In genomic region chr12:84910549-84911241, GRCh38 we compare ENCODE assay signal across 8 cellular contexts. TPM values are rescaled to one million over a fixed set of nuclear protein-coding genes. Genes with fewer than 3 reads are reported as not detected.
DNase-seq lines count a peak whose midpoint lies in the region; ATAC-seq and TF ChIP-seq lines count a peak whose summit lies in the region.

No MANE protein-coding gene starts in this region.

- H3K27me3 Mint-ChIP-seq in activated naive CD8-positive, alpha-beta T cell treated with anti-CD3 and anti-CD28 coated beads, Interleukin-2, amount 10 ng/mL, durations not matched to agents 7 days and 5 days = peaks cover 53% of the 10 kb centered on the region
- H3K27me3 Mint-ChIP-seq in type B pancreatic cell = peaks cover 60% of the 10 kb centered on the region

- TF ChIP-seq CTCF in right atrium auricular region (IDR thresholded peaks at IDR 0.05) (no peak), type B pancreatic cell (conservative IDR thresholded peaks at IDR 0.05) (no peak)

- H3K27ac ChIP-seq in right atrium auricular region = no peak overlapping the region

- peaks cover 9% of the 10 kb centered on the region for H3K4me1 Mint-ChIP-seq in activated naive CD8-positive, alpha-beta T cell treated with anti-CD3 and anti-CD28 coated beads, Interleukin-2, amount 10 ng/mL, durations not matched to agents 7 days and 5 days
- H3K4me1 Mint-ChIP-seq in type B pancreatic cell (ENCODE audit: unreplicated experiment) = peaks cover 7% of the 10 kb centered on the region

- H3K27ac Mint-ChIP-seq in activated naive CD8-positive, alpha-beta T cell treated with anti-CD3 and anti-CD28 coated beads, Interleukin-2, amount 10 ng/mL, durations not matched to agents 7 days and 5 days = no peak overlapping the region
- peak overlapping the region; percentile 71 for H3K27ac Mint-ChIP-seq in type B pancreatic cell

- peaks cover 0 to 15% of the 10 kb centered on the region in 2 donors for H3K27me3 ChIP-seq in right atrium auricular region

- no peak for DNase-seq in right atrium auricular region (ENCODE audit: low spot score)
- DNase-seq in Right ventricle myocardium superior = no peak
- no peak for DNase-seq in activated naive CD8-positive, alpha-beta T cell treated with anti-CD3 and anti-CD28 coated beads, Interleukin-2, amount 10 ng/mL, durations not matched to agents 7 days and 5 days
- peak; percentile 38 for DNase-seq in inferior parietal cortex (ENCODE audit: extremely low spot score)
- no peak for DNase-seq in type B pancreatic cell (ENCODE audit: extremely low spot score, unreplicated experiment)
- DNase-seq in germinal center (ENCODE audit: low spot score) = no peak
- DNase-seq in stimulated activated CD4-positive, alpha-beta T cell treated with anti-CD3 and anti-CD28 coated beads, Interleukin-4, amount 100 ng/mL, for 24 hours = no peak

- POLR2A ChIA-PET in activated naive CD8-positive, alpha-beta T cell treated with anti-CD3 and anti-CD28 coated beads, Interleukin-2, amount 10 ng/mL, durations not matched to agents 7 days and 5 days (lab: Charles Lee) = no interaction called here

- intact Hi-C loops in Right ventricle myocardium superior (cut with DNase I) = no loop called here

- no peaks in the 10 kb centered on the region for H3K36me3 Mint-ChIP-seq in activated naive CD8-positive, alpha-beta T cell treated with anti-CD3 and anti-CD28 coated beads, Interleukin-2, amount 10 ng/mL, durations not matched to agents 7 days and 5 days
- no peaks in the 10 kb centered on the region for H3K36me3 Mint-ChIP-seq in type B pancreatic cell

- H3K4me3 Mint-ChIP-seq in activated naive CD8-positive, alpha-beta T cell treated with anti-CD3 and anti-CD28 coated beads, Interleukin-2, amount 10 ng/mL, durations not matched to agents 7 days and 5 days = peak overlapping the region; percentile 62
- H3K4me3 Mint-ChIP-seq in type B pancreatic cell = peak overlapping the region; percentile 97

- no peaks in the 10 kb centered on the region for H3K9me3 ChIP-seq in right atrium auricular region

- H3K9me3 Mint-ChIP-seq in activated naive CD8-positive, alpha-beta T cell treated with anti-CD3 and anti-CD28 coated beads, Interleukin-2, amount 10 ng/mL, durations not matched to agents 7 days and 5 days = no peaks in the 10 kb centered on the region
- H3K9me3 Mint-ChIP-seq in type B pancreatic cell = no peaks in the 10 kb centered on the region

- H3K4me1 ChIP-seq in right atrium auricular region = peaks cover 0 to 28% of the 10 kb centered on the region in 2 donors

- H3K36me3 ChIP-seq in right atrium auricular region = no peaks in the 10 kb centered on the region

- peak overlapping the region; percentile 10 to 37 for H3K4me3 ChIP-seq in right atrium auricular region

- ATAC-seq in Right ventricle myocardium superior (ENCODE audit: poor library complexity) = no peak
- no peak for ATAC-seq in activated naive CD8-positive, alpha-beta T cell treated with anti-CD3 and anti-CD28 coated beads, Interleukin-2, amount 10 ng/mL, durations not matched to agents 7 days and 5 days (ENCODE audit: low read depth)
- ATAC-seq in HG03139 (IDR thresholded peaks at IDR 0.05; ENCODE audit: unreplicated experiment) = no peak

RNA-seq across cellular contexts. Expression of gene SLC6A15, which starts 1.9 kb away (rescaled TPM):
- total RNA-seq in right atrium auricular region = not detected
- total RNA-seq in Right ventricle myocardium superior = not detected
- total RNA-seq in activated naive CD8-positive, alpha-beta T cell treated with anti-CD3 and anti-CD28 coated beads, Interleukin-2, amount 10 ng/mL, durations not matched to agents 7 days and 5 days = not detected
- 1.4 and 14.8 TPM in 2 replicates for total RNA-seq in type B pancreatic cell (ENCODE audit: low replicate concordance)
